Comparison of ENCODE assay signal across 20 cellular contexts in genomic region chr1:61377242-61377958, GRCh38.
DNase-seq lines count a peak whose midpoint lies in the region; ATAC-seq, FAIRE-seq and TF ChIP-seq lines count a peak whose summit lies in the region.
"Had no signal": no experiment of that assay in that cellular context is flagged by ENCODE, and none has a peak within 500 bp of the region (broad histone marks: within the 10 kb centered on the region; RNA-seq: fewer than 3 reads in every experiment).

No MANE protein-coding gene starts in this region.

- peak; percentile 38 for DNase-seq in SK-N-DZ (ENCODE audit: low spot score)
- DNase-seq in heart left ventricle: no peak
- DNase-seq in right atrium auricular region (ENCODE audit: low spot score): no peak
- DNase-seq in gastrocnemius medialis: no peak
- no peak for DNase-seq in HUDEP-2 (lab: John Stamatoyannopoulos, UW; ENCODE audit: unreplicated experiment in 76 of 76)
- DNase-seq in activated gamma-delta T cell treated with Interleukin-2 at 50 U/mL for 16 hours: no peak
- DNase-seq in D721Med (ENCODE audit: insufficient read length, low spot score): no peak
- no peak for DNase-seq in naive thymus-derived CD8-positive, alpha-beta T cell
- DNase-seq: BE2C; CD4-positive, alpha-beta memory T cell; DMS153; DMS79 treated with DMSO at 0.1 percent for 48 hours; EL; GOT3; H9 had no signal

- H3K27ac Mint-ChIP-seq in naive thymus-derived CD8-positive, alpha-beta T cell: no peak overlapping the region
- H3K27ac Mint-ChIP-seq: CD4-positive, alpha-beta memory T cell; H9 had no signal

- no peaks in the 10 kb centered on the region for H3K27me3 Mint-ChIP-seq in naive thymus-derived CD8-positive, alpha-beta T cell
- H3K27me3 Mint-ChIP-seq: CD4-positive, alpha-beta memory T cell had no signal

- no peak for FAIRE-seq in D721Med (lab: Jason Lieb, UNC)
- FAIRE-seq: A549, G401.6, GM12891, GM19239 had no signal

- no peaks in the 10 kb centered on the region for H3K4me1 Mint-ChIP-seq in naive thymus-derived CD8-positive, alpha-beta T cell
- H3K4me1 Mint-ChIP-seq: CD4-positive, alpha-beta memory T cell; H9 had no signal

- 42 to 50% (median 44%) methylated on average over 7 of the region's 7 CpGs for WGBS in heart left ventricle, 4 donors

- no peaks in the 10 kb centered on the region for H3K9me3 Mint-ChIP-seq in naive thymus-derived CD8-positive, alpha-beta T cell
- H3K9me3 Mint-ChIP-seq: CD4-positive, alpha-beta memory T cell; H9 had no signal

- H3K36me3 ChIP-seq in heart left ventricle (peaks cover 0 to 11% (median 0%) of the 10 kb centered on the region in 9 donors), right atrium auricular region (no peaks in the 10 kb centered on the region), gastrocnemius medialis (no peaks in the 10 kb centered on the region)
- H3K36me3 ChIP-seq: BE2C had no signal

- no peaks in the 10 kb centered on the region for H3K36me3 Mint-ChIP-seq in naive thymus-derived CD8-positive, alpha-beta T cell
- H3K36me3 Mint-ChIP-seq: CD4-positive, alpha-beta memory T cell had no signal

- ATAC-seq in heart left ventricle (peak in 3 of 4 donors; percentile 45 to 82 (median 63)), gastrocnemius medialis (no peak)
- no peak for ATAC-seq in naive thymus-derived CD8-positive, alpha-beta T cell
- ATAC-seq: A549 had no signal

- in situ Hi-C loops in gastrocnemius medialis (cut with MboI; ENCODE audit: low sequenced_read_pairs in 4 of 4): no loop called here

- H3K27me3 ChIP-seq in heart left ventricle: no peaks in the 10 kb centered on the region
- no peaks in the 10 kb centered on the region for H3K27me3 ChIP-seq in right atrium auricular region
- H3K27me3 ChIP-seq in gastrocnemius medialis: no peaks in the 10 kb centered on the region
- H3K27me3 ChIP-seq: BE2C had no signal

- TF ChIP-seq POLR2A in heart left ventricle (IDR thresholded peaks at IDR 0.05) (no peak), gastrocnemius medialis (IDR thresholded peaks at IDR 0.05) (no peak)

- H3K4me1 ChIP-seq in heart left ventricle (peaks cover 0 to 38% (median 13%) of the 10 kb centered on the region in 12 donors), right atrium auricular region (peaks cover 0 to 38% of the 10 kb centered on the region in 2 donors), gastrocnemius medialis (peaks cover 30 to 31% of the 10 kb centered on the region in 2 donors)
- H3K4me1 ChIP-seq: BE2C had no signal

- no peak for TF ChIP-seq CTCF in heart left ventricle (IDR thresholded peaks at IDR 0.05)
- no peak for TF ChIP-seq CTCF in right atrium auricular region (IDR thresholded peaks at IDR 0.05)
- no peak for TF ChIP-seq CTCF in gastrocnemius medialis (IDR thresholded peaks at IDR 0.05 in 4 of 5, conservative IDR thresholded peaks at IDR 0.05 in 1 of 5)
- no peak for TF ChIP-seq CTCF in D721Med (IDR thresholded peaks at IDR 0.05; ENCODE audit: insufficient read depth, missing control alignments)

- H3K4me3 ChIP-seq in heart left ventricle (no peak overlapping the region), right atrium auricular region (no peak overlapping the region), gastrocnemius medialis (no peak overlapping the region)
- H3K4me3 ChIP-seq: A549 had no signal

- POLR2A ChIA-PET in naive thymus-derived CD8-positive, alpha-beta T cell (lab: Charles Lee): no interaction called here

- no peak overlapping the region for H3K4me3 Mint-ChIP-seq in naive thymus-derived CD8-positive, alpha-beta T cell
- H3K4me3 Mint-ChIP-seq: CD4-positive, alpha-beta memory T cell; H9 had no signal

- H3K27ac ChIP-seq in heart left ventricle (peak overlapping the region in 11 of 12 donors; percentile 14 to 74 (median 40)), right atrium auricular region (peak overlapping the region; percentile 51 to 73), gastrocnemius medialis (peak overlapping the region; percentile 30 to 68 (median 52))
- H3K27ac ChIP-seq: A549, C4-2B had no signal

- no peaks in the 10 kb centered on the region for H3K9me3 ChIP-seq in heart left ventricle
- no peaks in the 10 kb centered on the region for H3K9me3 ChIP-seq in right atrium auricular region
- no peaks in the 10 kb centered on the region for H3K9me3 ChIP-seq in gastrocnemius medialis
- H3K9me3 ChIP-seq: A549, BE2C had no signal

- intact Hi-C loops in heart left ventricle (cut with DNase I): loop anchor here in 1 of 10 donors (5.0 kb wide), 1 partner anchor 475 kb away; no protein-coding TSS in a partner anchor
- intact Hi-C loops in gastrocnemius medialis (cut with DNase I; ENCODE audit: low total_unique reads): no loop called here

Comparison
In these comparisons a context has a peak if more than half of its experiments do, and no peak if none do; other contexts are left out.
1. ATAC-seq: peak in heart left ventricle (3 of 4); none in gastrocnemius medialis (0 of 2) and naive thymus-derived CD8-positive, alpha-beta T cell (0 of 2).
2. Peak in every context shown above with its lines, with median percentiles within 50 percentile points of each other: H3K27ac ChIP-seq.